29 cellular contexts compared by ENCODE assay signal in genomic region chr21:31088196-31088751, GRCh38. TPM values are rescaled to one million over a fixed set of nuclear protein-coding genes. Genes with fewer than 3 reads are reported as not detected.
DNase-seq lines count a peak whose midpoint lies in the region; ATAC-seq and TF ChIP-seq lines count a peak whose summit lies in the region.
"Had no signal": no experiment of that assay in that cellular context is flagged by ENCODE, and none has a peak within 500 bp of the region (broad histone marks: within the 10 kb centered on the region; RNA-seq: fewer than 3 reads in every experiment).

No MANE protein-coding gene starts in this region.

- TF ChIP-seq CTCF in DND-41 (IDR thresholded peaks at IDR 0.05; ENCODE audit: borderline replicate concordance, extremely low read depth, low read length, poor library complexity, severe bottlenecking) (peak; percentile 11), endothelial cell (IDR thresholded peaks at IDR 0.05; ENCODE audit: unreplicated experiment) (peak; percentile 34)

- H3K27ac Mint-ChIP-seq in endothelial cell (ENCODE audit: unreplicated experiment), result no peak overlapping the region
- H3K27ac Mint-ChIP-seq: CD4-positive, alpha-beta T cell had no signal

- DNase-seq in DMS 273 (lab: John Stamatoyannopoulos, UW; ENCODE audit: unreplicated experiment) (peak; percentile 14), DMS 273 treated with DMSO at 0.1 percent for 48 hours (lab: John Stamatoyannopoulos, UW) (no peak), DND-41 (no peak), NCI-H345 treated with DMSO at 0.1 percent for 48 hours (lab: John Stamatoyannopoulos, UW; ENCODE audit: unreplicated experiment) (peak; percentile 8), endothelial cell (ENCODE audit: low spot score) (no peak), NOMO-1 treated with DMSO at 0.1 percent for 48 hours (lab: John Stamatoyannopoulos, UW; ENCODE audit: unreplicated experiment) (no peak)
- no peak for DNase-seq in central memory CD4-positive, alpha-beta T cell
- DNase-seq: activated effector memory CD4-positive, alpha-beta T cell treated with anti-CD3 and anti-CD28 coated beads, Interleukin-2, amount 50 U/mL, for 16 hours; activated T-cell treated with anti-CD3 and anti-CD28 coated beads for 4 hours; body of pancreas; CD4-positive, alpha-beta T cell; cerebellar nuclear complex; DMS153; dorsolateral prefrontal cortex; GDM1; hypothalamus; mesenchymal stem cell; NCI-H1436 treated with DMSO at 0.1 percent for 48 hours; NCI-H510A; NK-92 treated with Interleukin-12 subunit alpha and Interleukin-12 subunit beta, amount 100 ng/mL, for 24 hours; nucleus accumbens; SIG-M5; stimulated activated naive CD8-positive, alpha-beta T cell treated with anti-CD3 and anti-CD28 coated beads, Interleukin-15, Interleukin-2, amounts not matched to agents 100 U/mL and 50 U/mL, for 24 hours; tibial artery had no signal

- H3K9me3 Mint-ChIP-seq in endothelial cell (ENCODE audit: unreplicated experiment), result no peaks in the 10 kb centered on the region
- H3K9me3 Mint-ChIP-seq: CD4-positive, alpha-beta T cell had no signal

- ATAC-seq in DND-41 (ENCODE audit: insufficient read depth, low read depth) (no peak), GM21576 (IDR thresholded peaks at IDR 0.05; ENCODE audit: unreplicated experiment) (no peak)
- ATAC-seq: body of pancreas; left lung; Panc1; stimulated activated naive CD8-positive, alpha-beta T cell treated with anti-CD3 and anti-CD28 coated beads, Interleukin-15, Interleukin-2, amounts not matched to agents 100 U/mL and 50 U/mL, for 24 hours had no signal

- H3K4me3 Mint-ChIP-seq in endothelial cell (ENCODE audit: unreplicated experiment), result no peak overlapping the region
- H3K4me3 Mint-ChIP-seq: CD4-positive, alpha-beta T cell had no signal

- H2AFZ ChIP-seq in DND-41 (ENCODE audit: low read depth, low read length), result no peak overlapping the region

- H3K4me1 ChIP-seq in DND-41 (ENCODE audit: insufficient read depth, low read length), result no peaks in the 10 kb centered on the region
- H3K4me1 ChIP-seq: body of pancreas, left lung, tibial artery had no signal

- no peaks in the 10 kb centered on the region for H4K20me1 ChIP-seq in DND-41 (ENCODE audit: insufficient read depth, low read length)

- H3K27ac ChIP-seq in DND-41 (ENCODE audit: low read length), result no peak overlapping the region
- H3K27ac ChIP-seq: 22Rv1, body of pancreas, dorsolateral prefrontal cortex, left lung, tibial artery had no signal

- H3K4me2 ChIP-seq in DND-41 (ENCODE audit: insufficient read depth, low read length), result no peak overlapping the region

- no peaks in the 10 kb centered on the region for H3K9me3 ChIP-seq in DND-41 (ENCODE audit: insufficient read depth, low read length, severe bottlenecking)
- H3K9me3 ChIP-seq: body of pancreas, left lung, tibial artery had no signal

- H3K79me2 ChIP-seq in DND-41 (ENCODE audit: insufficient read depth, low read length), result no peaks in the 10 kb centered on the region

- H3K4me1 Mint-ChIP-seq in endothelial cell (ENCODE audit: unreplicated experiment), result peaks cover 13% of the 10 kb centered on the region

- H3K4me3 ChIP-seq in DND-41 (ENCODE audit: low read depth in 1 of 2, low read length in 2 of 2), result no peak overlapping the region
- H3K4me3 ChIP-seq: body of pancreas, left lung, tibial artery had no signal

- no peaks in the 10 kb centered on the region for H3K36me3 ChIP-seq in DND-41 (ENCODE audit: insufficient read depth, low read length)
- H3K36me3 ChIP-seq: left lung, tibial artery had no signal

- no peaks in the 10 kb centered on the region for H3K36me3 Mint-ChIP-seq in endothelial cell (ENCODE audit: low read depth, unreplicated experiment)

- H3K9ac ChIP-seq in DND-41 (ENCODE audit: low read depth, low read length), result no peak overlapping the region

- peaks cover 4% of the 10 kb centered on the region for H3K27me3 Mint-ChIP-seq in endothelial cell (ENCODE audit: unreplicated experiment)
- H3K27me3 Mint-ChIP-seq: CD4-positive, alpha-beta T cell had no signal

- H3K27me3 ChIP-seq in DND-41 (ENCODE audit: insufficient read depth, low read length, poor library complexity), result no peaks in the 10 kb centered on the region
- H3K27me3 ChIP-seq: body of pancreas, dorsolateral prefrontal cortex, left lung, tibial artery had no signal

RNA-seq across cellular contexts. Expression of gene KRTAP19-8, which starts 50.0 kb away (rescaled TPM):
- total RNA-seq in endothelial cell (ENCODE audit: unreplicated experiment), result not detected
- total RNA-seq: body of pancreas; CD4-positive, alpha-beta T cell; dorsolateral prefrontal cortex; endothelial cell of umbilical vein; left lung had no signal

Comparison
In these comparisons a context has a peak if more than half of its experiments do, and no peak if none do; other contexts are left out.
1. DNase-seq: peak in DMS 273 (single experiment) and NCI-H345 treated with DMSO at 0.1 percent for 48 hours (single experiment); none in DMS 273 treated with DMSO at 0.1 percent for 48 hours (single experiment), DND-41 (single experiment), endothelial cell (single experiment), central memory CD4-positive, alpha-beta T cell (single experiment) and NOMO-1 treated with DMSO at 0.1 percent for 48 hours (single experiment).